In genomic region chr3:72123908-72124441, GRCh38 we compare ENCODE assay signal across 8 cellular contexts.
DNase-seq lines count a peak whose midpoint lies in the region; ATAC-seq and TF ChIP-seq lines count a peak whose summit lies in the region.

No MANE protein-coding gene starts in this region.

- no peak for ATAC-seq in GM18517 (IDR thresholded peaks at IDR 0.05; ENCODE audit: unreplicated experiment)
- ATAC-seq in T-cell (replicated peaks in 1 of 4), result no peak

- no peak overlapping the region for H2BK120ac ChIP-seq in H9 (ENCODE audit: low read depth, low read length, poor library complexity, severe bottlenecking)

- peak overlapping the region; percentile 47 for H3K27ac ChIP-seq in HEK293 (ENCODE audit: extremely low read depth, low read depth, low read length)
- no peak overlapping the region for H3K27ac ChIP-seq in H9 (ENCODE audit: insufficient read length, low read depth, low read length)

- no peak overlapping the region for H4K5ac ChIP-seq in H9 (ENCODE audit: insufficient read length, low read depth, low read length)

- H3K4me3 Mint-ChIP-seq in T-cell, result no peak overlapping the region
- H3K4me3 Mint-ChIP-seq in H9, result no peak overlapping the region

- H3K79me2 ChIP-seq in H9 (ENCODE audit: insufficient read depth, low read length), result no peaks in the 10 kb centered on the region

- H3K4me2 ChIP-seq in H9 (ENCODE audit: insufficient read depth, insufficient read length, low read length), result no peak overlapping the region

- no peak overlapping the region for H3K23ac ChIP-seq in H9 (ENCODE audit: insufficient read length, low read depth, low read length)

- POLR2A ChIA-PET in HEK293 (lab: Yijun Ruan, JAX), result no interaction called here
- POLR2A ChIA-PET in T-cell (lab: Charles Lee), result interaction anchor here in 1 of 2 donors (0.6 kb wide), 1 partner anchor 232 kb away, joined by 7 read pairs; no protein-coding TSS in a partner anchor

- H3K4me1 ChIP-seq in HEK293 (ENCODE audit: control insufficient read depth, insufficient read depth, low read length) (peaks cover 3% of the 10 kb centered on the region; the same call in 1 of the 2 replicates), H9 (ENCODE audit: insufficient read depth, low read length) (no peaks in the 10 kb centered on the region)

- TF ChIP-seq CTCF in HEK293 (tag by site-specific recombination; IDR thresholded peaks at IDR 0.05), result no peak
- TF ChIP-seq CTCF in H9 (conservative IDR thresholded peaks at IDR 0.05), result no peak

- H3K56ac ChIP-seq in H9 (ENCODE audit: insufficient read length, low read depth, low read length), result no peak overlapping the region

- H3K4me1 Mint-ChIP-seq in T-cell (no peaks in the 10 kb centered on the region), H9 (no peaks in the 10 kb centered on the region)

- H3K9ac ChIP-seq in H9 (ENCODE audit: extremely low read depth, insufficient read length, low read length), result no peak overlapping the region

- peak; percentile 62 for DNase-seq in GM03348 (ENCODE audit: low spot score)
- DNase-seq in SHP77 (lab: John Stamatoyannopoulos, UW), result peak; percentile 78 to 84
- peak; percentile 69 for DNase-seq in islet precursor cell
- no peak for DNase-seq in T-cell
- DNase-seq in H9, result no peak
- DNase-seq in posterior vena cava (ENCODE audit: low spot score), result no peak

- no peak overlapping the region for H2BK20ac ChIP-seq in H9 (ENCODE audit: low read depth, low read length, poor library complexity, severe bottlenecking)

- H3K36me3 ChIP-seq in HEK293 (ENCODE audit: control insufficient read depth in 2 of 2, insufficient read depth in 1 of 2, low read length in 2 of 2), result no peaks in the 10 kb centered on the region

- H2BK12ac ChIP-seq in H9 (ENCODE audit: insufficient read length, low read depth, low read length), result no peak overlapping the region

- H2AFZ ChIP-seq in H9 (ENCODE audit: low read length), result no peak overlapping the region

- H3K9me3 ChIP-seq in HEK293 (ENCODE audit: control insufficient read depth, insufficient read depth, low read depth, low read length) (no peaks in the 10 kb centered on the region), H9 (ENCODE audit: control insufficient read depth, low read depth, low read length) (no peaks in the 10 kb centered on the region)

- H3K9me3 Mint-ChIP-seq in T-cell (no peaks in the 10 kb centered on the region), H9 (no peaks in the 10 kb centered on the region; a peak in 1 of 5 replicates)

- WGBS in H9 (ENCODE audit: extremely low coverage, insufficient read length, low lambda C conversion rate), result no CpG with 5 or more reads among the region's 7 CpGs

- no peak overlapping the region for H3K18ac ChIP-seq in H9 (ENCODE audit: insufficient read length, low read depth, low read length)

- CTCF ChIA-PET in HEK293 (lab: Yijun Ruan, JAX), result interaction anchor here (0.6 kb wide), 1 partner anchor 33 kb away, joined by 3 read pairs; no protein-coding TSS in a partner anchor
- CTCF ChIA-PET in T-cell (lab: Charles Lee), result interaction anchor here in 1 of 2 donors (0.6 kb wide), 1 partner anchor 11 kb away, joined by 3 read pairs; no protein-coding TSS in a partner anchor

- intact Hi-C loops in posterior vena cava (cut with DNase I), result no loop called here

- no peaks in the 10 kb centered on the region for H3K79me1 ChIP-seq in H9 (ENCODE audit: insufficient read depth, low read depth, low read length, poor library complexity, severe bottlenecking)

- no peak overlapping the region for H3K14ac ChIP-seq in H9 (ENCODE audit: insufficient read depth, low read length)

- H3K27ac Mint-ChIP-seq in T-cell (no peak overlapping the region), H9 (no peak overlapping the region)

- H4K91ac ChIP-seq in H9 (ENCODE audit: insufficient read length, low read depth, low read length), result no peak overlapping the region

- H3K36me3 Mint-ChIP-seq in T-cell (no peaks in the 10 kb centered on the region), H9 (ENCODE audit: insufficient read depth in 1 of 3, low read depth in 3 of 3) (no peaks in the 10 kb centered on the region)

- H3K27me3 Mint-ChIP-seq in T-cell (no peaks in the 10 kb centered on the region), H9 (ENCODE audit: low read depth) (peaks cover 2% of the 10 kb centered on the region; the same call in 1 of the 2 replicates)

- no peak overlapping the region for H2BK5ac ChIP-seq in H9 (ENCODE audit: insufficient read length, low read length)

- H3K4me3 ChIP-seq in HEK293 (ENCODE audit: low read depth, low read length), result no peak overlapping the region

- no peaks in the 10 kb centered on the region for H3K27me3 ChIP-seq in H9 (ENCODE audit: insufficient read depth, low read length)

- H4K8ac ChIP-seq in H9 (replicated peaks; ENCODE audit: insufficient read length, low read depth, low read length), result no peak overlapping the region

- no peak overlapping the region for H3T11ph ChIP-seq in H9 (ENCODE audit: low read length)

- H4K20me1 ChIP-seq in H9 (ENCODE audit: control insufficient read depth, insufficient read depth, insufficient read length), result no peaks in the 10 kb centered on the region

- no peaks in the 10 kb centered on the region for H3K23me2 ChIP-seq in H9 (ENCODE audit: insufficient read length, low read depth, low read length, poor library complexity, severe bottlenecking)

- H2BK15ac ChIP-seq in H9 (ENCODE audit: low read depth, low read length), result no peak overlapping the region

- no peak overlapping the region for H3K4ac ChIP-seq in H9 (ENCODE audit: low read depth, low read length)

- no peak overlapping the region for H2AK5ac ChIP-seq in H9 (ENCODE audit: insufficient read length, low read length)

TF ChIP-seq in HEK293, 187 proteins besides CTCF, POLR2A, EP300 and RAD21 (continues in another document):
- TF ChIP-seq KLF1 (tag by site-specific recombination; IDR thresholded peaks at IDR 0.05) (no peak), ZNF585B (tag by site-specific recombination; IDR thresholded peaks at IDR 0.05) (no peak), ZNF350 (tag by site-specific recombination; IDR thresholded peaks at IDR 0.05) (no peak), ZBTB8A (tag by site-specific recombination; IDR thresholded peaks at IDR 0.05) (peak; percentile 58), ZNF664 (tag by site-specific recombination; IDR thresholded peaks at IDR 0.05) (no peak; the same call in 1 of the 2 replicates), ZNF174 (tag by site-specific recombination; IDR thresholded peaks at IDR 0.05) (no peak), ZNF544 (tag by site-specific recombination; IDR thresholded peaks at IDR 0.05) (no peak), INSM2 (tag by site-specific recombination; IDR thresholded peaks at IDR 0.05) (peak; percentile 93), WT1 (tag by site-specific recombination; IDR thresholded peaks at IDR 0.05) (peak; percentile 72), BCL6B (tag by site-specific recombination; IDR thresholded peaks at IDR 0.05) (no peak), AEBP2 (tag by site-specific recombination; IDR thresholded peaks at IDR 0.05; ENCODE audit: borderline replicate concordance) (no peak), ZNF777 (tag by site-specific recombination; IDR thresholded peaks at IDR 0.05; ENCODE audit: borderline replicate concordance) (no peak), ZNF311 (tag by site-specific recombination; IDR thresholded peaks at IDR 0.05; ENCODE audit: borderline replicate concordance) (no peak), ZBTB44 (tag by site-specific recombination; IDR thresholded peaks at IDR 0.05) (peak; percentile 63)

Comparison
In these comparisons a context has a peak if more than half of its experiments do, and no peak if none do; other contexts are left out.
1. DNase-seq: peak in GM03348 (single experiment), SHP77 (2 of 2) and islet precursor cell (single experiment); none in T-cell (0 of 34), H9 (single experiment) and posterior vena cava (single experiment).